Comparison of ENCODE assay signal across 14 cellular contexts in the genomic region with DNA sequence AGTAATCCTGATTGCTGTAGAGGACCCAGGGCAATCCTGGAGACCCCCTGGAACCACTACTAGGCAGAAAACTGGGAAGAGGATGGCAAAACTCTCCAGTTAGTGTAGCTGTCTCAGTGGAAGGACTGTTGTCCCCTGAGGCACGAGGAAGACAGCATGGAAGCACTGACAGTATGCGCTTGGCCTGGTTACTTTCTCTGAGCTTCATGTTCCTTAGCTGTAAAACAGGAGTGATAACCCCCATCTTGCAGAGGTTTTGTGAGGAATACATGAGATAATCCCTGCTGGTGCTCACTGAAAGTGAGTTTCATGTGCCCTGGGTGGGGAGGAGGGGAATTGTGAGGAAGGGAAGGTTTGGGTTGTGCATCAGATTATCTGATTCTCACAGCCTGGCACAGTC. TPM values are rescaled to one million over a fixed set of nuclear protein-coding genes. Genes with fewer than 3 reads are reported as not detected.
DNase-seq lines count a peak whose midpoint lies in the region; ATAC-seq, FAIRE-seq and TF ChIP-seq lines count a peak whose summit lies in the region.
"Had no signal": no experiment of that assay in that cellular context is flagged by ENCODE, and none has a peak within 500 bp of the region (broad histone marks: within the 10 kb centered on the region; RNA-seq: fewer than 3 reads in every experiment).

No MANE protein-coding gene starts in this region.

- H3K9ac ChIP-seq in HepG2 (ENCODE audit: insufficient read depth, low read depth, low read length): peak overlapping the region; percentile 85
- no peak overlapping the region for H3K9ac ChIP-seq in neuronal stem cell (ENCODE audit: low read depth, low read length, poor library complexity)
- H3K9ac ChIP-seq: parathyroid adenoma had no signal

- TF ChIP-seq RAD21 in HepG2 (CRISPR knock-in tag; IDR thresholded peaks at IDR 0.05): no peak

- H2BK120ac ChIP-seq in neuronal stem cell (ENCODE audit: low read depth, low read length): no peak overlapping the region

- no peak overlapping the region for H2AFZ ChIP-seq in HepG2 (ENCODE audit: low read length)
- H2AFZ ChIP-seq in neuronal stem cell (ENCODE audit: low read length): no peak overlapping the region
- H2AFZ ChIP-seq: parathyroid adenoma had no signal

- H3K27ac Mint-ChIP-seq in activated naive CD8-positive, alpha-beta T cell treated with anti-CD3 and anti-CD28 coated beads, Interleukin-2, amount 10 ng/mL, durations not matched to agents 7 days and 5 days: peak overlapping the region; percentile 55
- H3K27ac Mint-ChIP-seq: activated naive CD4-positive, alpha-beta T cell treated with anti-CD3 and anti-CD28 coated beads, Interleukin-2, amount 10 ng/mL, durations not matched to agents 7 days and 5 days had no signal

- H3K4me3 Mint-ChIP-seq in activated naive CD8-positive, alpha-beta T cell treated with anti-CD3 and anti-CD28 coated beads, Interleukin-2, amount 10 ng/mL, durations not matched to agents 7 days and 5 days: peak overlapping the region; percentile 96
- H3K4me3 Mint-ChIP-seq: activated naive CD4-positive, alpha-beta T cell treated with anti-CD3 and anti-CD28 coated beads, Interleukin-2, amount 10 ng/mL, durations not matched to agents 7 days and 5 days had no signal

- peaks cover 39% of the 10 kb centered on the region for H3K79me2 ChIP-seq in HepG2 (ENCODE audit: insufficient read depth, low read length)
- H3K79me2 ChIP-seq: parathyroid adenoma had no signal

- TF ChIP-seq POLR2A in HepG2 (IDR thresholded peaks at IDR 0.05; ENCODE audit: insufficient read depth in 1 of 2, low read depth in 2 of 2, low read length in 2 of 2): no peak
- no peak for TF ChIP-seq POLR2A in right lobe of liver (IDR thresholded peaks at IDR 0.05)
- TF ChIP-seq POLR2A in gastroesophageal sphincter (IDR thresholded peaks at IDR 0.05): no peak
- TF ChIP-seq POLR2A in vagina (IDR thresholded peaks at IDR 0.05): no peak

- H4K8ac ChIP-seq in neuronal stem cell (ENCODE audit: low read depth, low read length): no peak overlapping the region

- H3K36me3 ChIP-seq in HepG2 (replicated peaks in 1 of 2; ENCODE audit: control insufficient read depth in 1 of 2, insufficient read depth in 2 of 2, low read length in 2 of 2): no peaks in the 10 kb centered on the region; a peak in 2 of 5 replicates
- no peaks in the 10 kb centered on the region for H3K36me3 ChIP-seq in right lobe of liver
- no peaks in the 10 kb centered on the region for H3K36me3 ChIP-seq in gastroesophageal sphincter
- no peaks in the 10 kb centered on the region for H3K36me3 ChIP-seq in vagina
- no peaks in the 10 kb centered on the region for H3K36me3 ChIP-seq in neuronal stem cell (replicated peaks in 1 of 2; ENCODE audit: control insufficient read depth in 2 of 2, insufficient read depth in 2 of 2, low read length in 2 of 2)
- H3K36me3 ChIP-seq: BE2C had no signal

- no peak overlapping the region for H2AK5ac ChIP-seq in neuronal stem cell (ENCODE audit: low read depth, low read length)

- TF ChIP-seq EP300 in HepG2 (IDR thresholded peaks at IDR 0.05; ENCODE audit: low read depth in 2 of 2, low read length in 2 of 2): no peak
- no peak for TF ChIP-seq EP300 in HepG2 (CRISPR knock-in tag; IDR thresholded peaks at IDR 0.05; ENCODE audit: borderline replicate concordance)
- TF ChIP-seq EP300 in gastroesophageal sphincter (IDR thresholded peaks at IDR 0.05): no peak

- H3K27me3 ChIP-seq in HepG2 (ENCODE audit: control insufficient read depth in 1 of 2, insufficient read depth in 2 of 2, low read length in 2 of 2) (no peaks in the 10 kb centered on the region; a peak in 1 of 5 replicates), right lobe of liver (no peaks in the 10 kb centered on the region), gastroesophageal sphincter (peaks cover 11% of the 10 kb centered on the region), vagina (no peaks in the 10 kb centered on the region), neuronal stem cell (ENCODE audit: control insufficient read depth in 3 of 3, insufficient read depth in 3 of 3, low read depth in 1 of 3, low read length in 3 of 3) (peaks cover 10 to 61% (median 48%) of the 10 kb centered on the region in 3 experiments)
- H3K27me3 ChIP-seq: BE2C had no signal

- no peak overlapping the region for H3K23ac ChIP-seq in neuronal stem cell (ENCODE audit: low read depth, low read length, poor library complexity)

- TF ChIP-seq CTCF in HepG2 (CRISPR knock-in tag; IDR thresholded peaks at IDR 0.05) (no peak), right lobe of liver (IDR thresholded peaks at IDR 0.05) (no peak), gastroesophageal sphincter (IDR thresholded peaks at IDR 0.05) (no peak), vagina (IDR thresholded peaks at IDR 0.05) (no peak)

- H2BK5ac ChIP-seq in neuronal stem cell (ENCODE audit: low read length): no peak overlapping the region

- ATAC-seq in HepG2 (no peak), right lobe of liver (no peak), gastroesophageal sphincter (no peak), HG02870 (IDR thresholded peaks at IDR 0.05; ENCODE audit: unreplicated experiment) (no peak)
- ATAC-seq in activated naive CD8-positive, alpha-beta T cell treated with anti-CD3 and anti-CD28 coated beads, Interleukin-2, amount 10 ng/mL, durations not matched to agents 7 days and 5 days (ENCODE audit: low read depth): no peak

- H2BK15ac ChIP-seq in neuronal stem cell (ENCODE audit: low read length): no peak overlapping the region

- H3K4me1 ChIP-seq in HepG2 (ENCODE audit: insufficient read depth, low read length) (peaks cover 71% of the 10 kb centered on the region), right lobe of liver (peaks cover 0 to 18% (median 10%) of the 10 kb centered on the region in 4 donors), gastroesophageal sphincter (peaks cover 0 to 66% (median 7%) of the 10 kb centered on the region in 3 donors), vagina (peaks cover 32% of the 10 kb centered on the region), neuronal stem cell (ENCODE audit: control insufficient read depth in 2 of 2, insufficient read depth in 1 of 2, low read depth in 1 of 2, low read length in 2 of 2) (peaks cover 0 to 3% of the 10 kb centered on the region in 2 donors)
- H3K4me1 ChIP-seq: parathyroid adenoma had no signal

- H3K4me3 ChIP-seq in HepG2 (replicated peaks in 1 of 3; ENCODE audit: insufficient read depth in 1 of 3, low read depth in 2 of 3, low read length in 3 of 3) (peak overlapping the region in 1 of 3 experiments; percentile 17; a peak in 2 of 6 replicates), right lobe of liver (no peak overlapping the region), gastroesophageal sphincter (no peak overlapping the region), vagina (peak overlapping the region; percentile 76 to 79), neuronal stem cell (ENCODE audit: low read length in 2 of 2) (no peak overlapping the region)

- H3K4me1 Mint-ChIP-seq in activated naive CD8-positive, alpha-beta T cell treated with anti-CD3 and anti-CD28 coated beads, Interleukin-2, amount 10 ng/mL, durations not matched to agents 7 days and 5 days: peaks cover 57% of the 10 kb centered on the region

- H3K36me3 Mint-ChIP-seq in activated naive CD8-positive, alpha-beta T cell treated with anti-CD3 and anti-CD28 coated beads, Interleukin-2, amount 10 ng/mL, durations not matched to agents 7 days and 5 days: peaks cover 3% of the 10 kb centered on the region
- H3K36me3 Mint-ChIP-seq: activated naive CD4-positive, alpha-beta T cell treated with anti-CD3 and anti-CD28 coated beads, Interleukin-2, amount 10 ng/mL, durations not matched to agents 7 days and 5 days had no signal

- H3K9me3 ChIP-seq in HepG2 (ENCODE audit: low read length) (no peaks in the 10 kb centered on the region), right lobe of liver (no peaks in the 10 kb centered on the region), gastroesophageal sphincter (no peaks in the 10 kb centered on the region), vagina (no peaks in the 10 kb centered on the region), neuronal stem cell (replicated peaks in 1 of 2; ENCODE audit: control insufficient read depth in 2 of 2, insufficient read depth in 1 of 2, low read depth in 1 of 2, low read length in 2 of 2) (peaks cover 0 to 2% of the 10 kb centered on the region in 2 donors)
- H3K9me3 ChIP-seq: BE2C had no signal

- H3K18ac ChIP-seq in neuronal stem cell (ENCODE audit: low read length): no peak overlapping the region

- no peak overlapping the region for H3K4ac ChIP-seq in neuronal stem cell (ENCODE audit: low read length)

- H2BK12ac ChIP-seq in neuronal stem cell (ENCODE audit: low read length): no peak overlapping the region

- no peak overlapping the region for H4K91ac ChIP-seq in neuronal stem cell (ENCODE audit: low read depth, low read length, poor library complexity)

- H3K27ac ChIP-seq in HepG2 (ENCODE audit: extremely low read length, insufficient read depth, low read length): peak overlapping the region; percentile 84
- H3K27ac ChIP-seq in right lobe of liver: peak overlapping the region in 1 of 3 donors; percentile 86
- H3K27ac ChIP-seq in gastroesophageal sphincter: peak overlapping the region in 3 of 4 donors; percentile 6 to 92 (median 36)
- H3K27ac ChIP-seq in vagina: peak overlapping the region; percentile 92
- H3K27ac ChIP-seq in neuronal stem cell (replicated peaks; ENCODE audit: low read length): no peak overlapping the region
- H3K27ac ChIP-seq: parathyroid adenoma had no signal

- no TSS peak for BruUV-seq in HepG2 (replicated peaks; lab: Mats Ljungman, UMichigan)

- no peak for FAIRE-seq in HepG2 (lab: Jason Lieb, UNC)

- in situ Hi-C loops in HepG2 (cut with HindIII; ENCODE audit: extremely low pct_ligation_motif_present, low pct_unique_long_range_greater_than_20kb): no loop called here

- CTCF ChIA-PET in HepG2 (lab: Yijun Ruan, JAX; ENCODE audit: low intra/inter-chr PET ratio, low total read pairs): no interaction called here

- DNase-seq in HepG2 (ENCODE audit: low spot score): no peak
- no peak for DNase-seq in right lobe of liver
- DNase-seq in activated naive CD8-positive, alpha-beta T cell treated with anti-CD3 and anti-CD28 coated beads, Interleukin-2, amount 10 ng/mL, durations not matched to agents 7 days and 5 days: no peak
- no peak for DNase-seq in vagina (ENCODE audit: extremely low spot score in 2 of 2)
- DNase-seq in NCI-H2196 (lab: John Stamatoyannopoulos, UW; ENCODE audit: unreplicated experiment): no peak
- DNase-seq in neuronal stem cell (ENCODE audit: low spot score): no peak
- DNase-seq: activated naive CD4-positive, alpha-beta T cell treated with anti-CD3 and anti-CD28 coated beads, Interleukin-2, amount 10 ng/mL, durations not matched to agents 7 days and 5 days; BE2C; head of caudate nucleus; NCI-H146; NCI-H774 had no signal

- no peaks in the 10 kb centered on the region for H3K27me3 Mint-ChIP-seq in activated naive CD8-positive, alpha-beta T cell treated with anti-CD3 and anti-CD28 coated beads, Interleukin-2, amount 10 ng/mL, durations not matched to agents 7 days and 5 days

- peak overlapping the region; percentile 75 for H3K4me2 ChIP-seq in HepG2 (ENCODE audit: low read depth, low read length)
- no peak overlapping the region for H3K4me2 ChIP-seq in neuronal stem cell (ENCODE audit: insufficient read depth, low read length, poor library complexity, severe bottlenecking)

- no peak overlapping the region for H3K14ac ChIP-seq in neuronal stem cell (ENCODE audit: low read length)

- no peaks in the 10 kb centered on the region for H3K9me3 Mint-ChIP-seq in activated naive CD8-positive, alpha-beta T cell treated with anti-CD3 and anti-CD28 coated beads, Interleukin-2, amount 10 ng/mL, durations not matched to agents 7 days and 5 days
- H3K9me3 Mint-ChIP-seq: activated naive CD4-positive, alpha-beta T cell treated with anti-CD3 and anti-CD28 coated beads, Interleukin-2, amount 10 ng/mL, durations not matched to agents 7 days and 5 days had no signal

- intact Hi-C loops in HepG2 (cut with micrococcal nuclease; ENCODE audit: unreplicated experiment) (no loop called here), right lobe of liver (cut with DNase I) (no loop called here), vagina (cut with DNase I) (no loop called here)

- H4K20me1 ChIP-seq in HepG2 (ENCODE audit: insufficient read depth, low read length): no peaks in the 10 kb centered on the region

- no peaks in the 10 kb centered on the region for H3K79me1 ChIP-seq in neuronal stem cell (ENCODE audit: low read depth, low read length)

- 94% methylated on average over 2 of the region's 2 CpGs for WGBS in HepG2 (ENCODE audit: low lambda C conversion rate)
- WGBS in right lobe of liver (ENCODE audit: insufficient coverage, low coverage, low lambda C conversion rate, missing lambda C conversion rate): no CpG with 5 or more reads among the region's 2 CpGs
- 88 to 94% methylated on average over 2 of the region's 2 CpGs for WGBS in gastroesophageal sphincter (ENCODE audit: low coverage in 1 of 2), 2 donors
- WGBS in neuronal stem cell (ENCODE audit: extremely low coverage in 2 of 2, insufficient read length in 2 of 2, insufficient replicate concordance in 1 of 2), 2 donors: no CpG with 5 or more reads among the region's 2 CpGs

- POLR2A ChIA-PET in HepG2 (lab: Yijun Ruan, JAX): interaction anchor here (0.6 to 4.6 kb wide), 3 partner anchors 10 to 48 kb away, joined by 3 to 99 read pairs (median 7); no protein-coding TSS in a partner anchor
- POLR2A ChIA-PET in activated naive CD8-positive, alpha-beta T cell treated with anti-CD3 and anti-CD28 coated beads, Interleukin-2, amount 10 ng/mL, durations not matched to agents 7 days and 5 days (lab: Charles Lee): interaction anchor here (1.1 to 5.0 kb wide), 4 partner anchors 9 to 225 kb away, joined by 3 to 90 read pairs (median 4); partner anchors contain the start of gene SNX14

RNA-seq across cellular contexts. Expression of gene NT5E, which starts 3.2 kb away (rescaled TPM):
- 6.4 and 9.5 TPM in 2 replicates for total RNA-seq in HepG2 (2016; rRNA removed; fragmentation: Illumina TruSeq; extraction: Trizol)
- total RNA-seq in HepG2 (2016; cell fraction: cytosol; rRNA removed; fragmentation: Illumina TruSeq; extraction: Trizol; ENCODE audit: low read depth): 2.7 and 3.2 TPM in 2 replicates
- 6.5 and 9.4 TPM in 2 replicates for total RNA-seq in HepG2 (2016; cell fraction: insoluble cytoplasmic fraction; rRNA removed; fragmentation: Illumina TruSeq; extraction: Trizol)
- total RNA-seq in HepG2 (2016; cell fraction: membrane; rRNA removed; fragmentation: Illumina TruSeq; extraction: Trizol): 4.5 and 4.6 TPM in 2 replicates
- total RNA-seq in HepG2 (2016; cell fraction: nucleus; rRNA removed; fragmentation: Illumina TruSeq; extraction: Trizol): 11.7 and 12.4 TPM in 2 replicates
- 33.0 and 40.6 TPM in 2 replicates for polyA plus RNA-seq in HepG2 (2011; rRNA removed)
- polyA plus RNA-seq in HepG2 (2011; cell fraction: cytosol; rRNA removed): 28.1 and 33.2 TPM in 2 replicates
- polyA plus RNA-seq in HepG2 (2011; cell fraction: nucleus; rRNA removed): 38.4 and 39.5 TPM in 2 replicates
- 41.1 and 41.9 TPM in 2 replicates for polyA plus RNA-seq in HepG2 (2012)
- polyA plus RNA-seq in HepG2 (2016; cell fraction: cytosol; fragmentation: Illumina TruSeq; extraction: Trizol; ENCODE audit: low read depth): 1.8 and 3.1 TPM in 2 replicates
- 5.9 and 6.0 TPM in 2 replicates for polyA plus RNA-seq in HepG2 (2016; cell fraction: insoluble cytoplasmic fraction; fragmentation: Illumina TruSeq; extraction: Trizol; ENCODE audit: low read depth)
- 3.5 and 3.7 TPM in 2 replicates for polyA plus RNA-seq in HepG2 (2016; cell fraction: membrane; fragmentation: Illumina TruSeq; extraction: Trizol; ENCODE audit: low read depth)
- 12.7 and 12.8 TPM in 2 replicates for polyA plus RNA-seq in HepG2 (2016; cell fraction: nucleus; fragmentation: Illumina TruSeq; extraction: Trizol; ENCODE audit: insufficient read depth, low read depth)
- polyA minus RNA-seq in HepG2 (2011; rRNA and poly(A)+ RNA removed; ENCODE audit: low replicate concordance): 4.8 and 51.2 TPM in 2 replicates
- polyA minus RNA-seq in HepG2 (2011; cell fraction: cytosol; rRNA and poly(A)+ RNA removed): 40.8 and 61.8 TPM in 2 replicates
- 27.0 and 35.1 TPM in 2 replicates for polyA minus RNA-seq in HepG2 (2011; cell fraction: nucleus; rRNA and poly(A)+ RNA removed)
- 10 to 100 TPM; 19.3 to 31.8 (median 25.8) TPM for total RNA-seq in right lobe of liver
- 10 to 100 TPM; 26.8 to 30.7 TPM for total RNA-seq in activated naive CD8-positive, alpha-beta T cell treated with anti-CD3 and anti-CD28 coated beads, Interleukin-2, amount 10 ng/mL, durations not matched to agents 7 days and 5 days
- total RNA-seq in gastroesophageal sphincter: 10 to 100 TPM; 18.7 to 26.1 (median 23.2) TPM
- 87.2 TPM for total RNA-seq in vagina
- polyA plus RNA-seq in neuronal stem cell (2013, experiment 1 of 2): not detected
- not detected for polyA plus RNA-seq in neuronal stem cell (2013, experiment 2 of 2)

Comparison
In these comparisons a context has a peak if more than half of its experiments do, and no peak if none do; other contexts are left out.
1. H3K4me3 ChIP-seq: peak in vagina (2 of 2); none in right lobe of liver (0 of 3), gastroesophageal sphincter (0 of 2) and neuronal stem cell (0 of 2).